ENCODE assay signal across 13 cellular contexts in genomic region chr6:45607818-45608217, GRCh38.
DNase-seq lines count a peak whose midpoint lies in the region; ATAC-seq and TF ChIP-seq lines count a peak whose summit lies in the region.
"Had no signal": no experiment of that assay in that cellular context is flagged by ENCODE, and none has a peak within 500 bp of the region (broad histone marks: within the 10 kb centered on the region; RNA-seq: fewer than 3 reads in every experiment).

No MANE protein-coding gene starts in this region.

- no peaks in the 10 kb centered on the region for H3K79me2 ChIP-seq in KMS-11 (ENCODE audit: insufficient read depth, low read depth)

- peak overlapping the region; percentile 63 for H3K9ac ChIP-seq in KMS-11

- intact Hi-C loops in Calu3 (cut with micrococcal nuclease; ENCODE audit: unreplicated experiment), result loop anchor here (2.0 to 5.0 kb wide), 2 partner anchors 41 to 161 kb away; no protein-coding TSS in a partner anchor

- DNase-seq in Calu3 (peak; percentile 62), lung (ENCODE audit: low spot score) (peak; percentile 6), NCI-H2196 treated with DMSO at 0.1 percent for 48 hours (lab: John Stamatoyannopoulos, UW; ENCODE audit: unreplicated experiment) (no peak), HFFc6 (no peak)
- no peak for DNase-seq in activated naive CD8-positive, alpha-beta T cell treated with anti-CD3 and anti-CD28 coated beads, Interleukin-2, amount 50 U/mL, for 24 hours
- DNase-seq: heart left ventricle, NCI-H187 treated with DMSO at 0.1 percent for 48 hours, Peyer's patch, uterus had no signal

- H3K4me1 Mint-ChIP-seq in Calu3 (ENCODE audit: low read depth, unreplicated experiment), result peaks cover 55% of the 10 kb centered on the region
- H3K4me1 Mint-ChIP-seq in activated naive CD8-positive, alpha-beta T cell treated with anti-CD3 and anti-CD28 coated beads, Interleukin-2, amount 50 U/mL, for 24 hours, result peaks cover 40% of the 10 kb centered on the region
- H3K4me1 Mint-ChIP-seq in HFFc6 (ENCODE audit: low read depth), result peaks cover 26% of the 10 kb centered on the region

- TF ChIP-seq CTCF in Calu3 (IDR thresholded peaks at IDR 0.05; ENCODE audit: unreplicated experiment) (no peak), KMS-11 (conservative IDR thresholded peaks at IDR 0.05; ENCODE audit: low read depth, low read length) (no peak), lung (IDR thresholded peaks at IDR 0.05; ENCODE audit: control extremely low read depth, extremely low read depth) (no peak), HFFc6 (IDR thresholded peaks at IDR 0.05) (no peak; the same call in 1 of the 2 replicates)

- CTCF ChIA-PET in Calu3 (lab: Charles Lee), result no interaction called here

- H3K36me3 Mint-ChIP-seq in Calu3 (ENCODE audit: insufficient read depth, unreplicated experiment) (peaks cover 19% of the 10 kb centered on the region), HFFc6 (ENCODE audit: low read depth) (peaks cover 6% of the 10 kb centered on the region)
- peaks cover 2% of the 10 kb centered on the region for H3K36me3 Mint-ChIP-seq in activated naive CD8-positive, alpha-beta T cell treated with anti-CD3 and anti-CD28 coated beads, Interleukin-2, amount 50 U/mL, for 24 hours (ENCODE audit: low read depth)
- H3K36me3 Mint-ChIP-seq: memory B cell had no signal

- H3K27ac ChIP-seq in KMS-11, result peak overlapping the region; percentile 91
- no peak overlapping the region for H3K27ac ChIP-seq in lung (ENCODE audit: low read depth in 1 of 2, low read length in 1 of 2)
- H3K27ac ChIP-seq: heart left ventricle, Peyer's patch, uterus had no signal

- H3K4me3 ChIP-seq in KMS-11 (IDR thresholded peaks at IDR 0.05; ENCODE audit: insufficient read depth, low read depth, low read length), result no peak overlapping the region
- H3K4me3 ChIP-seq in lung, result no peak overlapping the region
- H3K4me3 ChIP-seq: heart left ventricle, Peyer's patch, uterus had no signal

- peaks cover 77% of the 10 kb centered on the region for H3K4me1 ChIP-seq in KMS-11 (ENCODE audit: low read depth, poor library complexity, severe bottlenecking)
- H3K4me1 ChIP-seq in lung (ENCODE audit: control insufficient read depth in 2 of 2, insufficient read depth in 2 of 2, low read length in 2 of 2), result peaks cover 0 to 6% of the 10 kb centered on the region in 2 donors
- H3K4me1 ChIP-seq: Peyer's patch, uterus had no signal

- H3K27me3 Mint-ChIP-seq in Calu3 (ENCODE audit: unreplicated experiment) (no peaks in the 10 kb centered on the region), HFFc6 (ENCODE audit: insufficient read depth) (no peaks in the 10 kb centered on the region; the same call in 1 of the 2 replicates)
- H3K27me3 Mint-ChIP-seq in activated naive CD8-positive, alpha-beta T cell treated with anti-CD3 and anti-CD28 coated beads, Interleukin-2, amount 50 U/mL, for 24 hours, result no peaks in the 10 kb centered on the region

- no peak for ATAC-seq in activated naive CD8-positive, alpha-beta T cell treated with anti-CD3 and anti-CD28 coated beads, Interleukin-2, amount 50 U/mL, for 24 hours
- ATAC-seq in lung (ENCODE audit: insufficient read depth, low FRiP score) (no peak), HG03442 (IDR thresholded peaks at IDR 0.05; ENCODE audit: unreplicated experiment) (no peak), GM21367 (IDR thresholded peaks at IDR 0.05; ENCODE audit: unreplicated experiment) (no peak)
- ATAC-seq: heart left ventricle had no signal

- peak overlapping the region; percentile 91 for H3K4me2 ChIP-seq in KMS-11

- no peaks in the 10 kb centered on the region for H3K9me3 Mint-ChIP-seq in Calu3 (ENCODE audit: low read depth, unreplicated experiment)
- peaks cover 14% of the 10 kb centered on the region for H3K9me3 Mint-ChIP-seq in activated naive CD8-positive, alpha-beta T cell treated with anti-CD3 and anti-CD28 coated beads, Interleukin-2, amount 50 U/mL, for 24 hours
- H3K9me3 Mint-ChIP-seq in HFFc6, result no peaks in the 10 kb centered on the region

- H3K36me3 ChIP-seq in KMS-11 (ENCODE audit: insufficient read depth) (no peaks in the 10 kb centered on the region), lung (ENCODE audit: control insufficient read depth in 2 of 2, insufficient read depth in 2 of 2, low read length in 2 of 2) (no peaks in the 10 kb centered on the region)
- H3K36me3 ChIP-seq: heart left ventricle, Peyer's patch, uterus had no signal

- 68 to 83% methylated on average over 4 of the region's 4 CpGs for WGBS in lung, 2 donors

- no TSS peak for BruUV-seq in Calu3 (replicated peaks; lab: Mats Ljungman, UMichigan)

- no peak overlapping the region; the same call in 1 of the 2 replicates for H2AFZ ChIP-seq in KMS-11 (ENCODE audit: low read depth)

- H3K4me3 Mint-ChIP-seq in Calu3 (ENCODE audit: low read depth, unreplicated experiment) (peak overlapping the region; percentile 34), HFFc6 (no peak overlapping the region)
- H3K4me3 Mint-ChIP-seq in activated naive CD8-positive, alpha-beta T cell treated with anti-CD3 and anti-CD28 coated beads, Interleukin-2, amount 50 U/mL, for 24 hours, result no peak overlapping the region
- H3K4me3 Mint-ChIP-seq: memory B cell had no signal

- peak overlapping the region; percentile 53 for H3K27ac Mint-ChIP-seq in Calu3 (ENCODE audit: unreplicated experiment)
- H3K27ac Mint-ChIP-seq in activated naive CD8-positive, alpha-beta T cell treated with anti-CD3 and anti-CD28 coated beads, Interleukin-2, amount 50 U/mL, for 24 hours, result peak overlapping the region; percentile 84
- no peak overlapping the region for H3K27ac Mint-ChIP-seq in HFFc6
- H3K27ac Mint-ChIP-seq: memory B cell had no signal

- H4K20me1 ChIP-seq in KMS-11 (ENCODE audit: insufficient read depth), result no peaks in the 10 kb centered on the region

- H3K9me3 ChIP-seq in lung (ENCODE audit: control insufficient read depth in 2 of 2, insufficient read depth in 1 of 2, low read length in 1 of 2), result no peaks in the 10 kb centered on the region
- H3K9me3 ChIP-seq: Peyer's patch, uterus had no signal

- H3K27me3 ChIP-seq in KMS-11 (ENCODE audit: insufficient read depth, low read depth) (0 out of 2 replicates have a peak, but pooled peaks cover under 1% of the 10 kb centered on the region), lung (ENCODE audit: control insufficient read depth, insufficient read depth) (no peaks in the 10 kb centered on the region)
- H3K27me3 ChIP-seq: heart left ventricle, Peyer's patch, uterus had no signal

Comparison
In these comparisons a context has a peak if more than half of its experiments do, and no peak if none do; other contexts are left out.
1. DNase-seq: peak in Calu3 (single experiment) and lung (single experiment); none in activated naive CD8-positive, alpha-beta T cell treated with anti-CD3 and anti-CD28 coated beads, Interleukin-2, amount 50 U/mL, for 24 hours (single experiment), NCI-H2196 treated with DMSO at 0.1 percent for 48 hours (single experiment) and HFFc6 (single experiment).